In the genomic region with DNA sequence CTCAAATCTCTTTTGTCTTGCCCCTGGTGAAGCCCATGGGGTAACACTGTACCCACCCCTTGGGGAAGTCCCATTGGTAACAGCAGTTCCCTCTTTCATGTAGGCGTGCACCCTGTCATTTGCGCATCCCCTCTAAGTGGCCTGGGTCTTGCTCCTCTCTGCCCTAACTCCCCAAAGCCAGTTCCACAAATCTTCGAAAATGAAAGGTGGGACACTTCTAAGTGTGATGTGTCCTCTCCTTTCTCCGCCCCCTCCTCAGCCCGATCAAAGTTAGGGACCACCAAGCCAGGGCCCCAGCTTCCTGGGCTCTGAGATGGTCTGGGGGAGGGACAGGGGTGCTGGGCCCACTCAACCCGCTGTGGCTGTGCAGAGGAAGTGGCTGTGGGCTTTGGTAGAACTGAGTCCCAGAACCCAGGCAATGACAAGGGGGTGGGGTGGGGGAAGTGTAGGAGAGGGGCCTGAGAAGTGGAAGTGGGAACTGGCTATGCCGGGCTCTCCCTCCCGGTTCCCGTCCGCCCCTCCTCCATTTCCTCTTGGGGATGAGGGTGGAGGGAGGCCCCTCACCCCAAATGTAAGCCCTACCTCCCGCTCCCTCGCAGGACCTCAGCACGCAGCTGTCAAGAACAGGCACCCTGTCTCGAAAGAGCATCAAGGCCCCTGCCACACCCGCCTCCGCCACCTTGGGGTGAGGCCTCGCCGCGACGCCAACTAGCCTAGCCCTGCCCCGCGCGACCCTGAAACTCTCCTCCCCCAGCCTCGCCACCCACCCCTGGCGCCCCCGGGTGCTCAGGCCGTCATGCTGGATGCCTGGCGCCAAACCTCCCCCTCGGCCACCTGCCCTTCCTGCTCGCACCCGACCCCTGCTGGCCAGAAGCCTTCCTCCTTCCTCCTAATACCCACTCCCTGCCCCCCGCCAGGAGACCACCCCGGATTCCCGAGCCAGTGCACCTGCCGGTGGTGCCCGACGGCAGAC, we compare ENCODE assay signal across 1 cellular context.
A peak's percentile ranks its signal among the peaks of the same experiment; 100 is the strongest.
TF ChIP-seq lines count a peak whose summit lies in the region.

No MANE protein-coding gene starts in this region.

TF ChIP-seq in GM12878, 131 proteins besides CTCF, POLR2A, EP300 and RAD21 (continued from another document and continues in another):
- TF ChIP-seq, protein P1, sequence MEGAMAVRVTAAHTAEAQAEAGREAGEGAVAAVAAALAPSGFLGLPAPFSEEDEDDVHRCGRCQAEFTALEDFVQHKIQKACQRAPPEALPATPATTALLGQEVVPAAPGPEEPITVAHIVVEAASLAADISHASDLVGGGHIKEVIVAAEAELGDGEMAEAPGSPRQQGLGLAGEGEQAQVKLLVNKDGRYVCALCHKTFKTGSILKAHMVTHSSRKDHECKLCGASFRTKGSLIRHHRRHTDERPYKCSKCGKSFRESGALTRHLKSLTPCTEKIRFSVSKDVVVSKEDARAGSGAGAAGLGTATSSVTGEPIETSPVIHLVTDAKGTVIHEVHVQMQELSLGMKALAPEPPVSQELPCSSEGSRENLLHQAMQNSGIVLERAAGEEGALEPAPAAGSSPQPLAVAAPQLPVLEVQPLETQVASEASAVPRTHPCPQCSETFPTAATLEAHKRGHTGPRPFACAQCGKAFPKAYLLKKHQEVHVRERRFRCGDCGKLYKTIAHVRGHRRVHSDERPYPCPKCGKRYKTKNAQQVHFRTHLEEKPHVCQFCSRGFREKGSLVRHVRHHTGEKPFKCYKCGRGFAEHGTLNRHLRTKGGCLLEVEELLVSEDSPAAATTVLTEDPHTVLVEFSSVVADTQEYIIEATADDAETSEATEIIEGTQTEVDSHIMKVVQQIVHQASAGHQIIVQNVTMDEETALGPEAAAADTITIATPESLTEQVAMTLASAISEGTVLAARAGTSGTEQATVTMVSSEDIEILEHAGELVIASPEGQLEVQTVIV (IDR thresholded peaks at IDR 0.05; ENCODE audit: borderline replicate concordance, partially characterized antibody) = no peak
- TF ChIP-seq FOS (IDR thresholded peaks at IDR 0.05; ENCODE audit: borderline replicate concordance, extremely low read depth, insufficient read length) (no peak), WRNIP1 (IDR thresholded peaks at IDR 0.05; ENCODE audit: borderline replicate concordance, low read depth, low read length) (no peak), CREB1 (IDR thresholded peaks at IDR 0.05; ENCODE audit: low read depth) (no peak), ZBED1 (IDR thresholded peaks at IDR 0.05; ENCODE audit: borderline replicate concordance) (no peak), SIX5 (IDR thresholded peaks at IDR 0.05; ENCODE audit: low read depth, low read length, severe bottlenecking) (no peak), HCFC1 (IDR thresholded peaks at IDR 0.05; ENCODE audit: low read length) (no peak), GATAD2B (conservative IDR thresholded peaks at IDR 0.05; ENCODE audit: low read depth) (no peak), BRCA1 (IDR thresholded peaks at IDR 0.05; ENCODE audit: low read depth, low read length) (no peak), STAT1 (conservative IDR thresholded peaks at IDR 0.05) (no peak), CBX5 (IDR thresholded peaks at IDR 0.05; ENCODE audit: low read depth) (no peak), FOXM1 (IDR thresholded peaks at IDR 0.05; ENCODE audit: low read depth, low read length) (no peak), PML (IDR thresholded peaks at IDR 0.05; ENCODE audit: low read length) (no peak), SRF (IDR thresholded peaks at IDR 0.05; ENCODE audit: low read depth in 2 of 2, low read length in 2 of 2) (no peak), NRF1 (conservative IDR thresholded peaks at IDR 0.05; ENCODE audit: low read depth, low read length) (no peak), LARP7 (IDR thresholded peaks at IDR 0.05) (peak; percentile 14; the same call in 1 of the 2 replicates), HDAC6 (IDR thresholded peaks at IDR 0.05; ENCODE audit: unreplicated experiment) (no peak), POLR2AphosphoS5 (IDR thresholded peaks at IDR 0.05; ENCODE audit: low read length) (no peak; the same call in 1 of the 2 replicates), TBL1XR1 (IDR thresholded peaks at IDR 0.05; ENCODE audit: low read depth, low read length) (no peak), TCF12 (IDR thresholded peaks at IDR 0.05; ENCODE audit: low read depth, low read length) (peak; percentile 73), SREBF1 (IDR thresholded peaks at IDR 0.05; ENCODE audit: low read length) (no peak), KDM1A (IDR thresholded peaks at IDR 0.05; ENCODE audit: borderline replicate concordance) (no peak), IKZF2 (IDR thresholded peaks at IDR 0.05) (peak; percentile 43 to 45; a peak in 2 of 4 replicates), RCOR1 (conservative IDR thresholded peaks at IDR 0.05; ENCODE audit: low read depth, low read length) (no peak), NFIC (IDR thresholded peaks at IDR 0.05; ENCODE audit: low read depth, low read length) (peak; percentile 57; the same call in 1 of the 2 replicates), ZNF217 (IDR thresholded peaks at IDR 0.05) (no peak), NFXL1 (IDR thresholded peaks at IDR 0.05; ENCODE audit: borderline replicate concordance) (no peak), JUND (IDR thresholded peaks at IDR 0.05; ENCODE audit: low read depth, low read length) (no peak), NFYA (IDR thresholded peaks at IDR 0.05; ENCODE audit: borderline replicate concordance, low read depth, low read length) (no peak), SMC3 (IDR thresholded peaks at IDR 0.05; ENCODE audit: borderline replicate concordance, low read length) (peak; percentile 40; the same call in 1 of the 2 replicates), MTA3 (IDR thresholded peaks at IDR 0.05; ENCODE audit: borderline replicate concordance, low read length) (no peak), ZNF384 (IDR thresholded peaks at IDR 0.05; ENCODE audit: borderline replicate concordance, low read depth, low read length) (no peak)
- TF ChIP-seq, protein P2, sequence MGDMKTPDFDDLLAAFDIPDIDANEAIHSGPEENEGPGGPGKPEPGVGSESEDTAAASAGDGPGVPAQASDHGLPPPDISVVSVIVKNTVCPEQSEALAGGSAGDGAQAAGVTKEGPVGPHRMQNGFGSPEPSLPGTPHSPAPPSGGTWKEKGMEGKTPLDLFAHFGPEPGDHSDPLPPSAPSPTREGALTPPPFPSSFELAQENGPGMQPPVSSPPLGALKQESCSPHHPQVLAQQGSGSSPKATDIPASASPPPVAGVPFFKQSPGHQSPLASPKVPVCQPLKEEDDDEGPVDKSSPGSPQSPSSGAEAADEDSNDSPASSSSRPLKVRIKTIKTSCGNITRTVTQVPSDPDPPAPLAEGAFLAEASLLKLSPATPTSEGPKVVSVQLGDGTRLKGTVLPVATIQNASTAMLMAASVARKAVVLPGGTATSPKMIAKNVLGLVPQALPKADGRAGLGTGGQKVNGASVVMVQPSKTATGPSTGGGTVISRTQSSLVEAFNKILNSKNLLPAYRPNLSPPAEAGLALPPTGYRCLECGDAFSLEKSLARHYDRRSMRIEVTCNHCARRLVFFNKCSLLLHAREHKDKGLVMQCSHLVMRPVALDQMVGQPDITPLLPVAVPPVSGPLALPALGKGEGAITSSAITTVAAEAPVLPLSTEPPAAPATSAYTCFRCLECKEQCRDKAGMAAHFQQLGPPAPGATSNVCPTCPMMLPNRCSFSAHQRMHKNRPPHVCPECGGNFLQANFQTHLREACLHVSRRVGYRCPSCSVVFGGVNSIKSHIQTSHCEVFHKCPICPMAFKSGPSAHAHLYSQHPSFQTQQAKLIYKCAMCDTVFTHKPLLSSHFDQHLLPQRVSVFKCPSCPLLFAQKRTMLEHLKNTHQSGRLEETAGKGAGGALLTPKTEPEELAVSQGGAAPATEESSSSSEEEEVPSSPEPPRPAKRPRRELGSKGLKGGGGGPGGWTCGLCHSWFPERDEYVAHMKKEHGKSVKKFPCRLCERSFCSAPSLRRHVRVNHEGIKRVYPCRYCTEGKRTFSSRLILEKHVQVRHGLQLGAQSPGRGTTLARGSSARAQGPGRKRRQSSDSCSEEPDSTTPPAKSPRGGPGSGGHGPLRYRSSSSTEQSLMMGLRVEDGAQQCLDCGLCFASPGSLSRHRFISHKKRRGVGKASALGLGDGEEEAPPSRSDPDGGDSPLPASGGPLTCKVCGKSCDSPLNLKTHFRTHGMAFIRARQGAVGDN (IDR thresholded peaks at IDR 0.05) = peak; percentile 82
- TF ChIP-seq, protein P3, sequence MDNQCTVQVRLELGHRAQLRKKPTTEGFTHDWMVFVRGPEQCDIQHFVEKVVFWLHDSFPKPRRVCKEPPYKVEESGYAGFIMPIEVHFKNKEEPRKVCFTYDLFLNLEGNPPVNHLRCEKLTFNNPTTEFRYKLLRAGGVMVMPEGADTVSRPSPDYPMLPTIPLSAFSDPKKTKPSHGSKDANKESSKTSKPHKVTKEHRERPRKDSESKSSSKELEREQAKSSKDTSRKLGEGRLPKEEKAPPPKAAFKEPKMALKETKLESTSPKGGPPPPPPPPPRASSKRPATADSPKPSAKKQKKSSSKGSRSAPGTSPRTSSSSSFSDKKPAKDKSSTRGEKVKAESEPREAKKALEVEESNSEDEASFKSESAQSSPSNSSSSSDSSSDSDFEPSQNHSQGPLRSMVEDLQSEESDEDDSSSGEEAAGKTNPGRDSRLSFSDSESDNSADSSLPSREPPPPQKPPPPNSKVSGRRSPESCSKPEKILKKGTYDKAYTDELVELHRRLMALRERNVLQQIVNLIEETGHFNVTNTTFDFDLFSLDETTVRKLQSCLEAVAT (IDR thresholded peaks at IDR 0.05) = no peak
- TF ChIP-seq, protein P4, sequence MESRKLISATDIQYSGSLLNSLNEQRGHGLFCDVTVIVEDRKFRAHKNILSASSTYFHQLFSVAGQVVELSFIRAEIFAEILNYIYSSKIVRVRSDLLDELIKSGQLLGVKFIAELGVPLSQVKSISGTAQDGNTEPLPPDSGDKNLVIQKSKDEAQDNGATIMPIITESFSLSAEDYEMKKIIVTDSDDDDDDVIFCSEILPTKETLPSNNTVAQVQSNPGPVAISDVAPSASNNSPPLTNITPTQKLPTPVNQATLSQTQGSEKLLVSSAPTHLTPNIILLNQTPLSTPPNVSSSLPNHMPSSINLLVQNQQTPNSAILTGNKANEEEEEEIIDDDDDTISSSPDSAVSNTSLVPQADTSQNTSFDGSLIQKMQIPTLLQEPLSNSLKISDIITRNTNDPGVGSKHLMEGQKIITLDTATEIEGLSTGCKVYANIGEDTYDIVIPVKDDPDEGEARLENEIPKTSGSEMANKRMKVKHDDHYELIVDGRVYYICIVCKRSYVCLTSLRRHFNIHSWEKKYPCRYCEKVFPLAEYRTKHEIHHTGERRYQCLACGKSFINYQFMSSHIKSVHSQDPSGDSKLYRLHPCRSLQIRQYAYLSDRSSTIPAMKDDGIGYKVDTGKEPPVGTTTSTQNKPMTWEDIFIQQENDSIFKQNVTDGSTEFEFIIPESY (IDR thresholded peaks at IDR 0.05) = no peak
- TF ChIP-seq, protein P5, sequence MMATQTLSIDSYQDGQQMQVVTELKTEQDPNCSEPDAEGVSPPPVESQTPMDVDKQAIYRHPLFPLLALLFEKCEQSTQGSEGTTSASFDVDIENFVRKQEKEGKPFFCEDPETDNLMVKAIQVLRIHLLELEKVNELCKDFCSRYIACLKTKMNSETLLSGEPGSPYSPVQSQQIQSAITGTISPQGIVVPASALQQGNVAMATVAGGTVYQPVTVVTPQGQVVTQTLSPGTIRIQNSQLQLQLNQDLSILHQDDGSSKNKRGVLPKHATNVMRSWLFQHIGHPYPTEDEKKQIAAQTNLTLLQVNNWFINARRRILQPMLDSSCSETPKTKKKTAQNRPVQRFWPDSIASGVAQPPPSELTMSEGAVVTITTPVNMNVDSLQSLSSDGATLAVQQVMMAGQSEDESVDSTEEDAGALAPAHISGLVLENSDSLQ (IDR thresholded peaks at IDR 0.05) = no peak
- TF ChIP-seq, protein P6, sequence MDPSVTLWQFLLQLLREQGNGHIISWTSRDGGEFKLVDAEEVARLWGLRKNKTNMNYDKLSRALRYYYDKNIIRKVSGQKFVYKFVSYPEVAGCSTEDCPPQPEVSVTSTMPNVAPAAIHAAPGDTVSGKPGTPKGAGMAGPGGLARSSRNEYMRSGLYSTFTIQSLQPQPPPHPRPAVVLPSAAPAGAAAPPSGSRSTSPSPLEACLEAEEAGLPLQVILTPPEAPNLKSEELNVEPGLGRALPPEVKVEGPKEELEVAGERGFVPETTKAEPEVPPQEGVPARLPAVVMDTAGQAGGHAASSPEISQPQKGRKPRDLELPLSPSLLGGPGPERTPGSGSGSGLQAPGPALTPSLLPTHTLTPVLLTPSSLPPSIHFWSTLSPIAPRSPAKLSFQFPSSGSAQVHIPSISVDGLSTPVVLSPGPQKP (IDR thresholded peaks at IDR 0.05; ENCODE audit: low read depth, low read length) = no peak
- TF ChIP-seq, protein P7, sequence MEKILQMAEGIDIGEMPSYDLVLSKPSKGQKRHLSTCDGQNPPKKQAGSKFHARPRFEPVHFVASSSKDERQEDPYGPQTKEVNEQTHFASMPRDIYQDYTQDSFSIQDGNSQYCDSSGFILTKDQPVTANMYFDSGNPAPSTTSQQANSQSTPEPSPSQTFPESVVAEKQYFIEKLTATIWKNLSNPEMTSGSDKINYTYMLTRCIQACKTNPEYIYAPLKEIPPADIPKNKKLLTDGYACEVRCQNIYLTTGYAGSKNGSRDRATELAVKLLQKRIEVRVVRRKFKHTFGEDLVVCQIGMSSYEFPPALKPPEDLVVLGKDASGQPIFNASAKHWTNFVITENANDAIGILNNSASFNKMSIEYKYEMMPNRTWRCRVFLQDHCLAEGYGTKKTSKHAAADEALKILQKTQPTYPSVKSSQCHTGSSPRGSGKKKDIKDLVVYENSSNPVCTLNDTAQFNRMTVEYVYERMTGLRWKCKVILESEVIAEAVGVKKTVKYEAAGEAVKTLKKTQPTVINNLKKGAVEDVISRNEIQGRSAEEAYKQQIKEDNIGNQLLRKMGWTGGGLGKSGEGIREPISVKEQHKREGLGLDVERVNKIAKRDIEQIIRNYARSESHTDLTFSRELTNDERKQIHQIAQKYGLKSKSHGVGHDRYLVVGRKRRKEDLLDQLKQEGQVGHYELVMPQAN (conservative IDR thresholded peaks at IDR 0.05) = no peak
- TF ChIP-seq, protein P8, sequence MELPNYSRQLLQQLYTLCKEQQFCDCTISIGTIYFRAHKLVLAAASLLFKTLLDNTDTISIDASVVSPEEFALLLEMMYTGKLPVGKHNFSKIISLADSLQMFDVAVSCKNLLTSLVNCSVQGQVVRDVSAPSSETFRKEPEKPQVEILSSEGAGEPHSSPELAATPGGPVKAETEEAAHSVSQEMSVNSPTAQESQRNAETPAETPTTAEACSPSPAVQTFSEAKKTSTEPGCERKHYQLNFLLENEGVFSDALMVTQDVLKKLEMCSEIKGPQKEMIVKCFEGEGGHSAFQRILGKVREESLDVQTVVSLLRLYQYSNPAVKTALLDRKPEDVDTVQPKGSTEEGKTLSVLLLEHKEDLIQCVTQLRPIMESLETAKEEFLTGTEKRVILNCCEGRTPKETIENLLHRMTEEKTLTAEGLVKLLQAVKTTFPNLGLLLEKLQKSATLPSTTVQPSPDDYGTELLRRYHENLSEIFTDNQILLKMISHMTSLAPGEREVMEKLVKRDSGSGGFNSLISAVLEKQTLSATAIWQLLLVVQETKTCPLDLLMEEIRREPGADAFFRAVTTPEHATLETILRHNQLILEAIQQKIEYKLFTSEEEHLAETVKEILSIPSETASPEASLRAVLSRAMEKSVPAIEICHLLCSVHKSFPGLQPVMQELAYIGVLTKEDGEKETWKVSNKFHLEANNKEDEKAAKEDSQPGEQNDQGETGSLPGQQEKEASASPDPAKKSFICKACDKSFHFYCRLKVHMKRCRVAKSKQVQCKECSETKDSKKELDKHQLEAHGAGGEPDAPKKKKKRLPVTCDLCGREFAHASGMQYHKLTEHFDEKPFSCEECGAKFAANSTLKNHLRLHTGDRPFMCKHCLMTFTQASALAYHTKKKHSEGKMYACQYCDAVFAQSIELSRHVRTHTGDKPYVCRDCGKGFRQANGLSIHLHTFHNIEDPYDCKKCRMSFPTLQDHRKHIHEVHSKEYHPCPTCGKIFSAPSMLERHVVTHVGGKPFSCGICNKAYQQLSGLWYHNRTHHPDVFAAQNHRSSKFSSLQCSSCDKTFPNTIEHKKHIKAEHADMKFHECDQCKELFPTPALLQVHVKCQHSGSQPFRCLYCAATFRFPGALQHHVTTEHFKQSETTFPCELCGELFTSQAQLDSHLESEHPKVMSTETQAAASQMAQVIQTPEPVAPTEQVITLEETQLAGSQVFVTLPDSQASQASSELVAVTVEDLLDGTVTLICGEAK (IDR thresholded peaks at IDR 0.05; ENCODE audit: borderline replicate concordance) = no peak
